24 cellular contexts compared by ENCODE assay signal in genomic region chr1:185966487-185966886, GRCh38.
DNase-seq lines count a peak whose midpoint lies in the region; ATAC-seq and TF ChIP-seq lines count a peak whose summit lies in the region.
"Had no signal": no experiment of that assay in that cellular context is flagged by ENCODE, and none has a peak within 500 bp of the region (broad histone marks: within the 10 kb centered on the region; RNA-seq: fewer than 3 reads in every experiment).

No MANE protein-coding gene starts in this region.

- H3K27ac ChIP-seq in SK-N-SH (ENCODE audit: low read depth in 2 of 2, low read length in 1 of 2), result peak overlapping the region; percentile 44 to 68; a peak in 2 of 4 replicates
- peak overlapping the region; percentile 47 to 61 for H3K27ac ChIP-seq in coronary artery
- H3K27ac ChIP-seq in lower lobe of right lung, result peak overlapping the region; percentile 20
- peak overlapping the region; percentile 73 to 75 for H3K27ac ChIP-seq in thoracic aorta
- no peak overlapping the region for H3K27ac ChIP-seq in ovary
- H3K27ac ChIP-seq: 22Rv1, prostate gland, spleen had no signal

- no peaks in the 10 kb centered on the region for H3F3A ChIP-seq in SK-N-SH (replicated peaks; ENCODE audit: insufficient read depth)

- no peak overlapping the region for H3K9ac ChIP-seq in SK-N-SH

- H3K27me3 ChIP-seq in SK-N-SH (ENCODE audit: insufficient read depth) (peaks cover 6% of the 10 kb centered on the region; the same call in 1 of the 2 replicates), lower lobe of right lung (ENCODE audit: low read depth) (no peaks in the 10 kb centered on the region), thoracic aorta (replicated peaks; ENCODE audit: insufficient read depth) (no peaks in the 10 kb centered on the region), ovary (no peaks in the 10 kb centered on the region)
- H3K27me3 ChIP-seq: spleen had no signal

- CTCF ChIA-PET in SK-N-SH (lab: Yijun Ruan, JAX), result no interaction called here

- no peaks in the 10 kb centered on the region for H3K9me2 ChIP-seq in SK-N-SH

- TF ChIP-seq POLR2A in ovary (IDR thresholded peaks at IDR 0.05), result no peak

- no peak overlapping the region for H2AFZ ChIP-seq in SK-N-SH (ENCODE audit: low read depth)

- no peak for DNase-seq in SK-N-SH
- DNase-seq in coronary artery (ENCODE audit: low spot score), result no peak
- DNase-seq in lower lobe of right lung, result no peak
- no peak for DNase-seq in thoracic aorta (ENCODE audit: low spot score)
- no peak for DNase-seq in ovary
- no peak for DNase-seq in occipital lobe (lab: John Stamatoyannopoulos, UW)
- no peak for DNase-seq in OCI-M1 (lab: John Stamatoyannopoulos, UW)
- DNase-seq: activated CD4-positive, alpha-beta T cell treated with anti-CD3 and anti-CD28 coated beads for 36 hours; activated T-cell treated with anti-CD3 and anti-CD28 coated beads, Interleukin-2, amount 50 U/mL, for 48 hours; AML-193; CD8-positive, alpha-beta T cell; GF-D8; KG1; NCI-H187 treated with DMSO at 0.1 percent for 48 hours; NCI-H82; SHP77 treated with DMSO at 0.1 percent for 48 hours; spleen; stimulated activated CD4-positive, alpha-beta T cell treated with anti-CD3 and anti-CD28 coated beads, Interleukin-4, amount 100 ng/mL, for 24 hours; stimulated activated naive CD8-positive, alpha-beta T cell treated with anti-CD3 and anti-CD28 coated beads, Interleukin-15, Interleukin-2, amounts not matched to agents 100 U/mL and 50 U/mL, for 24 hours; trophoblast cell had no signal

- WGBS in SK-N-SH (ENCODE audit: low lambda C conversion rate), result 51% methylated on average over 2 of the region's 2 CpGs
- 81 to 89% (median 87%) methylated on average over 2 of the region's 2 CpGs for WGBS in ovary, 3 donors

- no peak overlapping the region for H3K4me2 ChIP-seq in SK-N-SH

- no peak overlapping the region for H3K4me3 ChIP-seq in SK-N-SH (ENCODE audit: low read depth in 2 of 2, low read length in 1 of 2)
- H3K4me3 ChIP-seq in coronary artery, result peak overlapping the region; percentile 7
- no peak overlapping the region for H3K4me3 ChIP-seq in lower lobe of right lung
- H3K4me3 ChIP-seq in thoracic aorta, result peak overlapping the region; percentile 21
- no peak overlapping the region for H3K4me3 ChIP-seq in ovary
- H3K4me3 ChIP-seq: prostate gland, spleen had no signal

- POLR2A ChIA-PET in SK-N-SH (lab: Yijun Ruan, JAX), result no interaction called here

- TF ChIP-seq RAD21 in SK-N-SH (IDR thresholded peaks at IDR 0.05; ENCODE audit: low read length), result no peak

- TF ChIP-seq EP300 in SK-N-SH (IDR thresholded peaks at IDR 0.05; ENCODE audit: borderline replicate concordance in 1 of 2, low read depth in 1 of 2, low read length in 1 of 2) (no peak), ovary (IDR thresholded peaks at IDR 0.05) (no peak)

- H3K9me3 ChIP-seq in SK-N-SH, result no peaks in the 10 kb centered on the region
- no peaks in the 10 kb centered on the region for H3K9me3 ChIP-seq in lower lobe of right lung
- H3K9me3 ChIP-seq in thoracic aorta, result no peaks in the 10 kb centered on the region
- no peaks in the 10 kb centered on the region for H3K9me3 ChIP-seq in ovary
- H3K9me3 ChIP-seq: prostate gland, spleen had no signal

- H3K36me3 ChIP-seq in SK-N-SH (replicated peaks in 1 of 2; ENCODE audit: control insufficient read depth in 1 of 2, insufficient read depth in 2 of 2, low read length in 1 of 2), result peaks cover 0 to 13% of the 10 kb centered on the region in 2 experiments
- no peaks in the 10 kb centered on the region for H3K36me3 ChIP-seq in lower lobe of right lung
- no peaks in the 10 kb centered on the region for H3K36me3 ChIP-seq in thoracic aorta
- H3K36me3 ChIP-seq in ovary, result no peaks in the 10 kb centered on the region
- H3K36me3 ChIP-seq: prostate gland, spleen had no signal

- no peaks in the 10 kb centered on the region for H3K79me2 ChIP-seq in SK-N-SH (ENCODE audit: insufficient read depth)

- H3K4me1 ChIP-seq in SK-N-SH (ENCODE audit: control insufficient read depth in 1 of 2, insufficient read depth in 2 of 2, low read depth in 1 of 2, low read length in 1 of 2), result peaks cover 7 to 12% of the 10 kb centered on the region in 2 experiments; a peak in 3 of 4 replicates
- peaks cover 7% of the 10 kb centered on the region for H3K4me1 ChIP-seq in lower lobe of right lung
- peaks cover 25 to 44% of the 10 kb centered on the region in 2 donors for H3K4me1 ChIP-seq in thoracic aorta (ENCODE audit: control insufficient read depth in 1 of 2, low read depth in 2 of 2)
- H3K4me1 ChIP-seq in ovary (ENCODE audit: insufficient read depth), result no peaks in the 10 kb centered on the region
- H3K4me1 ChIP-seq: prostate gland had no signal

- H4K20me1 ChIP-seq in SK-N-SH (ENCODE audit: insufficient read depth), result no peaks in the 10 kb centered on the region

- no peak for ATAC-seq in SK-N-SH treated with all-trans-retinoic acid at 6 μM for 48 hours
- no peak for ATAC-seq in lower lobe of right lung
- peak; percentile 31 for ATAC-seq in thoracic aorta (ENCODE audit: insufficient number of reproducible peaks, low FRiP score, low read depth)
- ATAC-seq: activated CD4-positive, alpha-beta T cell treated with anti-CD3 and anti-CD28 coated beads for 36 hours; CD8-positive, alpha-beta T cell; left lobe of liver; stimulated activated naive CD8-positive, alpha-beta T cell treated with anti-CD3 and anti-CD28 coated beads, Interleukin-15, Interleukin-2, amounts not matched to agents 100 U/mL and 50 U/mL, for 24 hours had no signal

- intact Hi-C loops in lower lobe of right lung (cut with DNase I) (no loop called here), ovary (cut with DNase I) (no loop called here)

- TF ChIP-seq CTCF in SK-N-SH (IDR thresholded peaks at IDR 0.05), result no peak
- TF ChIP-seq CTCF in coronary artery (IDR thresholded peaks at IDR 0.05), result no peak
- no peak for TF ChIP-seq CTCF in lower lobe of right lung (IDR thresholded peaks at IDR 0.05)
- TF ChIP-seq CTCF in thoracic aorta (IDR thresholded peaks at IDR 0.05), result no peak
- TF ChIP-seq CTCF in ovary (IDR thresholded peaks at IDR 0.05), result no peak

TF ChIP-seq in SK-N-SH, 30 proteins besides CTCF, POLR2A, EP300 and RAD21 (continues in another document):
- TF ChIP-seq MXI1 (IDR thresholded peaks at IDR 0.05; ENCODE audit: low read depth, low read length) (no peak), FOXJ3 (CRISPR knock-in tag; IDR thresholded peaks at IDR 0.05) (no peak), EZH2phosphoT487 (IDR thresholded peaks at IDR 0.05; ENCODE audit: borderline replicate concordance, low read depth) (no peak), MAX (IDR thresholded peaks at IDR 0.05; ENCODE audit: low read depth) (no peak), JUND (IDR thresholded peaks at IDR 0.05) (no peak), TAF1 (IDR thresholded peaks at IDR 0.05; ENCODE audit: borderline replicate concordance, low read depth, low read length) (no peak), TCF12 (IDR thresholded peaks at IDR 0.05) (no peak)
- TF ChIP-seq, protein P1, sequence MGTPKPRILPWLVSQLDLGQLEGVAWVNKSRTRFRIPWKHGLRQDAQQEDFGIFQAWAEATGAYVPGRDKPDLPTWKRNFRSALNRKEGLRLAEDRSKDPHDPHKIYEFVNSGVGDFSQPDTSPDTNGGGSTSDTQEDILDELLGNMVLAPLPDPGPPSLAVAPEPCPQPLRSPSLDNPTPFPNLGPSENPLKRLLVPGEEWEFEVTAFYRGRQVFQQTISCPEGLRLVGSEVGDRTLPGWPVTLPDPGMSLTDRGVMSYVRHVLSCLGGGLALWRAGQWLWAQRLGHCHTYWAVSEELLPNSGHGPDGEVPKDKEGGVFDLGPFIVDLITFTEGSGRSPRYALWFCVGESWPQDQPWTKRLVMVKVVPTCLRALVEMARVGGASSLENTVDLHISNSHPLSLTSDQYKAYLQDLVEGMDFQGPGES (IDR thresholded peaks at IDR 0.05; ENCODE audit: low read depth, low read length), result no peak

TF ChIP-seq in SK-N-SH treated with all-trans-retinoic acid at 6 μM for 48 hours, 23 proteins besides CTCF, POLR2A, EP300 and RAD21:
- no peak for TF ChIP-seq ZNF565 (CRISPR knock-in tag; conservative IDR thresholded peaks at IDR 0.05; ENCODE audit: low read depth)
- no peak for TF ChIP-seq TCF4 (CRISPR knock-in tag; IDR thresholded peaks at IDR 0.05; ENCODE audit: borderline replicate concordance)
- no peak for TF ChIP-seq PPARA (CRISPR knock-in tag; IDR thresholded peaks at IDR 0.05; ENCODE audit: borderline replicate concordance)
- no peak for TF ChIP-seq ISL1 (CRISPR knock-in tag; IDR thresholded peaks at IDR 0.05)
- TF ChIP-seq TOX (CRISPR knock-in tag; IDR thresholded peaks at IDR 0.05; ENCODE audit: borderline replicate concordance), result no peak
- TF ChIP-seq ZFP3 (CRISPR knock-in tag; IDR thresholded peaks at IDR 0.05), result no peak
- no peak for TF ChIP-seq OSR1 (CRISPR knock-in tag; IDR thresholded peaks at IDR 0.05)
- no peak for TF ChIP-seq TSHZ2 (CRISPR knock-in tag; IDR thresholded peaks at IDR 0.05)
- TF ChIP-seq ZC3H10 (CRISPR knock-in tag; IDR thresholded peaks at IDR 0.05), result no peak
- TF ChIP-seq ZFP30 (CRISPR knock-in tag; IDR thresholded peaks at IDR 0.05), result no peak
- no peak for TF ChIP-seq GLIS3 (CRISPR knock-in tag; IDR thresholded peaks at IDR 0.05)

Comparison
In these comparisons a context has a peak if more than half of its experiments do, and no peak if none do; other contexts are left out.
1. H3K27ac ChIP-seq: peak in SK-N-SH (2 of 2), coronary artery (2 of 2), lower lobe of right lung (single experiment) and thoracic aorta (2 of 2); none in ovary (0 of 2).
2. H3K4me3 ChIP-seq: peak in coronary artery (single experiment) and thoracic aorta (single experiment); none in SK-N-SH (0 of 2), lower lobe of right lung (single experiment) and ovary (single experiment).